8 cellular contexts compared by ENCODE assay signal in the genomic region with DNA sequence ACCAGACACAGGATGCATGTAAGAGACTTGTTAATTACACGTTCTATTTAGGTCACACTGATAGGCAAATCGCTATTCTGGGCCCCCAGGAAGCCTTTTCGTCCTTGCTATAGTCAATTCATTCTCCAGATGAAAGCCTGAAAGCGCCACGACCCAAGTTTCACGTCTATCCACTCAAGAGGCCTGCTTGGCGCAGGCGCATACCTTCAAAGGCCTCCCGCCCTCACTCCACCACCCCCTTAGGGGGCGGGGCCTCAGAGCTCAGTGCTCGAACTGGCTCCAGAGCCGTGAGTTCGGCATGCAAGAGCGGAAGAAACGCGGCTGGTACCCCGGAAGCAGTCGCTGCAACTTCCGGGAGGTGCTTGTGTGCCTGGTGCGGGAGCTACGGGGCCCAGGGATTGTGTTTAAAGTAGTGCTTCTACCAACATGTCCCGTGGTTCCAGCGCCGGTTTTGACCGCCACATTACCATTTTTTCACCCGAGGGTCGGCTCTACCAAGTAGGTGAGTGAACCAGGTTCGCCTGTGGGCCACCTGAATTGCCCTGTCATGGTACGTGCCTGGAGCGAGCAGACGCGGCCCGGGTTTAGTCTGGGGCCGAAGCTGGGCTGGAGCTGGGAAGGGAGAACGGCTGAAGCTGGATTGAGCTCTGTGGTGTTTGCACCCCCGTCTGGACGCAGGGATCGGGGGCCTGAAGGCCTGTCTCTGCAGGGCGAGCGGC. TPM values are rescaled to one million over a fixed set of nuclear protein-coding genes. Genes with fewer than 3 reads are reported as not detected.
DNase-seq lines count a peak whose midpoint lies in the region; ATAC-seq lines count a peak whose summit lies in the region.

TSS of gene PSMA6 (plus strand) at position 332 of the 719 bp plus-strand sequence. CDS start at position 427, 95 bp downstream.

- H3K4me3 Mint-ChIP-seq in IgD-negative memory B cell: peak within 1 kb of the TSS; percentile 93 to 98 (median 97)

- H3K4me1 ChIP-seq in mononuclear cell (ENCODE audit: insufficient read depth, low read length): peaks cover 66% of the 10 kb centered on the region

- peaks cover 21 to 38% (median 32%) of the 10 kb centered on the region in 3 donors for H3K4me1 Mint-ChIP-seq in IgD-negative memory B cell

- ATAC-seq in GM21529 (IDR thresholded peaks at IDR 0.05; ENCODE audit: unreplicated experiment): peak; percentile 85

- H3K27ac Mint-ChIP-seq in IgD-negative memory B cell: peak within 1 kb of the TSS; percentile 85 to 98 (median 96)

- H3K9me3 Mint-ChIP-seq in IgD-negative memory B cell: no peaks in the 10 kb centered on the region

- H3K27me3 Mint-ChIP-seq in IgD-negative memory B cell: no peaks in the 10 kb centered on the region

- H3K36me3 Mint-ChIP-seq in IgD-negative memory B cell: no peaks in the 10 kb centered on the region

- DNase-seq in DMS 273 treated with DMSO at 0.1 percent for 48 hours (lab: John Stamatoyannopoulos, UW) (peak; percentile 97), OCI-M2 (lab: John Stamatoyannopoulos, UW; ENCODE audit: unreplicated experiment) (peak; percentile 97), activated T-cell treated with anti-CD3 and anti-CD28 coated beads for 4 hours (peak; percentile 99), epidermal melanocyte (ENCODE audit: insufficient read length, low spot score) (peak; percentile 87)
- DNase-seq in stimulated activated CD8-positive, alpha-beta memory T cell treated with anti-CD3 and anti-CD28 coated beads, Interleukin-4, amount 100 ng/mL, for 1 hour (ENCODE audit: low read depth in 2 of 2, low spot score in 1 of 2): peak; percentile 93 to 98

- no peaks in the 10 kb centered on the region for H3K27me3 ChIP-seq in mononuclear cell (ENCODE audit: insufficient read depth, low read length)

- H3K9me3 ChIP-seq in mononuclear cell (ENCODE audit: low read depth, low read length): no peaks in the 10 kb centered on the region

- peak within 1 kb of the TSS; percentile 69 for H3K4me3 ChIP-seq in mononuclear cell (ENCODE audit: low read length)

RNA-seq across cellular contexts. Expression of gene PSMA6, which starts in this region (rescaled TPM):
- polyA plus RNA-seq in IgD-negative memory B cell: 210 TPM
- total RNA-seq in mononuclear cell: 153 TPM

Comparison
In these comparisons a context has a peak if more than half of its experiments do, and no peak if none do; other contexts are left out.
1. Peak in every context shown above with its lines: DNase-seq, ATAC-seq and H3K4me3 ChIP-seq.